ENCODE assay signal across 1 cellular context in the genomic region with DNA sequence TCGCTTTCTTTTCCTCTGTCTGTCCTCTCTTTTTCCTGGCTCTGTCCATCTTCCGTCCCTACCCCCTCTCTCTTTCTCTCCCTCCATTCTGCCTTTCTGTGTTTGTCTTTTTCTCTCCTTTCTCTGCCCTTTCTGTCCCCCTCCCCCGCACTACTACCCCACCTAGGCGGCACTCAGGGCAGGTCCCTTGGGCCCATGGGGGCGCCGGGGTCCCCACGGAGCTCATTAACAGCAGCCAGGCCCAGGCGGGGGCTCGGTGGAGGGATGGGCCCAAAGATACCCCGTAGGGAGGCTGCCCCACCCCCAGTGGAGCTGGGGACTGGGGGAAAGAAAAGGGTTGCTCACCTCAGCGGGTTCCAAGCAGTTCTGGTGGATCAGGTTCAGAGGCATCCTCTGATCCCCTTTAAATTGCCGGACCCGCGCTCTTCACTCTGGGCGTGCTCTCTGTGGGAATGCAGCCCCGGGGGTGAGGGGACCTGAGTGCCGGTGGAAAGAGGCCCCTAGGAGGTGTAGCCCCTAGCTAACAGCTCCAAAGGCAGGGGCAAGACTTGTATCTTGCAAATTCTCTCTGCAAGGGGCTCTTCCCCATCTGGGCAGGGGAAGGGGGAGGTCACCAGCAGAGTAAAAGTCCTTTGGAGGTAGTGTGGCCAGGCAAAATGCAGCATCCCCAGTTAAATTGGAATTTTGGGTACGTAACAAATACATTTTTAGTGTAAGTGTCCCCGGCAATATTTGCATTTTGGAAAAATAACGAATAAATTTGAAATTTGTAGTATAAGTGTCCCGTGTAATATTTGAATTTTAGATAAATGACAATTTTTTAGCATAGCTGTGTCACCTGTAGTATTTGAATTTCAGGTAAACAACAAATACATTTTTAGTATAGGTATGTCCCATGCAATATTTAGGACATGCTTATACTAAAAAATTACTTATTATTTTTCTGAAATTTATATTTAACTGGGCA.
TF ChIP-seq lines count a peak whose summit lies in the region.

No MANE protein-coding gene starts in this region.

TF ChIP-seq in H1, 55 proteins besides CTCF, POLR2A, EP300 and RAD21 (continues in another document):
- TF ChIP-seq BCL11A (IDR thresholded peaks at IDR 0.05; ENCODE audit: low read depth in 2 of 2, low read length in 2 of 2) (no peak), TEAD4 (IDR thresholded peaks at IDR 0.05; ENCODE audit: low read depth, low read length) (0 out of 2 replicates have a peak, but pooled peaks have one; percentile 9), SIRT6 (IDR thresholded peaks at IDR 0.05; ENCODE audit: low read length) (no peak), YY1 (IDR thresholded peaks at IDR 0.05; ENCODE audit: low read depth, low read length) (0 out of 2 replicates have a peak, but pooled peaks have one; percentile 4), FOSL1 (IDR thresholded peaks at IDR 0.05; ENCODE audit: insufficient read depth, low read depth, low read length) (no peak), POLR2AphosphoS5 (IDR thresholded peaks at IDR 0.05; ENCODE audit: low read depth, low read length) (no peak), CHD2 (IDR thresholded peaks at IDR 0.05; ENCODE audit: low read length) (no peak), SP1 (IDR thresholded peaks at IDR 0.05; ENCODE audit: low read depth, low read length) (no peak), HDAC6 (IDR thresholded peaks at IDR 0.05; ENCODE audit: low read depth, low read length) (no peak), NANOG (IDR thresholded peaks at IDR 0.05; ENCODE audit: insufficient read depth, low read depth, low read length, poor library complexity, severe bottlenecking) (no peak), GABPA (IDR thresholded peaks at IDR 0.05; ENCODE audit: borderline replicate concordance, insufficient read depth, low read length) (0 out of 2 replicates have a peak, but pooled peaks have one; percentile 8), KDM5A (IDR thresholded peaks at IDR 0.05; ENCODE audit: low read length) (no peak), ASH2L (IDR thresholded peaks at IDR 0.05; ENCODE audit: low read length) (peak; percentile 79), CBX8 (IDR thresholded peaks at IDR 0.05; ENCODE audit: borderline replicate concordance, low read depth, low read length) (no peak), GTF2F1 (IDR thresholded peaks at IDR 0.05; ENCODE audit: borderline replicate concordance, low read depth, low read length) (no peak), RXRA (IDR thresholded peaks at IDR 0.05; ENCODE audit: insufficient read depth, low read depth, low read length) (no peak), TAF7 (optimal IDR thresholded peaks at IDR 0.05; ENCODE audit: borderline replicate concordance, low read depth, low read length) (no peak), SAP30 (IDR thresholded peaks at IDR 0.05; ENCODE audit: insufficient read depth, insufficient replicate concordance, low read length) (no peak), NRF1 (IDR thresholded peaks at IDR 0.05; ENCODE audit: low read depth, low read length) (no peak), SUZ12 (IDR thresholded peaks at IDR 0.05; ENCODE audit: low read length) (no peak; the same call in 1 of the 2 replicates), SIN3A (conservative IDR thresholded peaks at IDR 0.05 in 1 of 2, IDR thresholded peaks at IDR 0.05 in 1 of 2; ENCODE audit: low read depth in 1 of 2, low read length in 2 of 2) (0 out of 4 replicates have a peak, but pooled peaks of 1 of the 2 experiments have one; percentile 21), JUN (IDR thresholded peaks at IDR 0.05; ENCODE audit: low read depth, low read length) (no peak), RFX5 (IDR thresholded peaks at IDR 0.05; ENCODE audit: borderline replicate concordance, low read depth, low read length) (no peak), SRF (IDR thresholded peaks at IDR 0.05; ENCODE audit: low read depth, low read length) (no peak), KDM1A (IDR thresholded peaks at IDR 0.05; ENCODE audit: borderline replicate concordance, low read length) (no peak), RBBP5 (IDR thresholded peaks at IDR 0.05; ENCODE audit: borderline replicate concordance, low read depth, low read length) (no peak; the same call in 1 of the 2 replicates), BACH1 (IDR thresholded peaks at IDR 0.05; ENCODE audit: low read length) (0 out of 2 replicates have a peak, but pooled peaks have one; percentile 6), RNF2 (IDR thresholded peaks at IDR 0.05; ENCODE audit: borderline replicate concordance, low read depth, low read length, missing control alignments, poor library complexity, severe bottlenecking) (peak; percentile 80), TAF1 (IDR thresholded peaks at IDR 0.05; ENCODE audit: low read depth, low read length) (no peak), JUND (IDR thresholded peaks at IDR 0.05; ENCODE audit: low read length) (no peak), MAFK (IDR thresholded peaks at IDR 0.05; ENCODE audit: low read depth, low read length) (no peak), CHD1 (IDR thresholded peaks at IDR 0.05; ENCODE audit: low read depth, low read length) (no peak), HDAC2 (IDR thresholded peaks at IDR 0.05; ENCODE audit: borderline replicate concordance in 1 of 2, low read depth in 2 of 2, low read length in 2 of 2) (peak in 1 of 2 experiments; percentile 37; a peak in 2 of 4 replicates), SP4 (IDR thresholded peaks at IDR 0.05; ENCODE audit: low read length) (no peak), PHF8 (conservative IDR thresholded peaks at IDR 0.05; ENCODE audit: low read depth, low read length) (no peak), TCF12 (IDR thresholded peaks at IDR 0.05; ENCODE audit: low read depth, low read length) (0 out of 2 replicates have a peak, but pooled peaks have one; percentile 20), SP2 (IDR thresholded peaks at IDR 0.05; ENCODE audit: low read length) (no peak), BRCA1 (IDR thresholded peaks at IDR 0.05; ENCODE audit: low read depth, low read length) (no peak), SIX5 (IDR thresholded peaks at IDR 0.05; ENCODE audit: low read depth, low read length) (no peak), ZNF274 (IDR thresholded peaks at IDR 0.05; ENCODE audit: borderline replicate concordance, extremely low read depth, low read length) (no peak), CBX5 (IDR thresholded peaks at IDR 0.05; ENCODE audit: low read depth, low read length) (no peak), POU5F1 (IDR thresholded peaks at IDR 0.05; ENCODE audit: low read depth, low read length) (no peak), CTBP2 (IDR thresholded peaks at IDR 0.05; ENCODE audit: borderline replicate concordance, insufficient read depth, insufficient read length, low read length) (peak; percentile 95), KDM4A (IDR thresholded peaks at IDR 0.05; ENCODE audit: low read depth, low read length, severe bottlenecking) (peak; percentile 46), TBP (IDR thresholded peaks at IDR 0.05; ENCODE audit: low read depth, low read length) (no peak), EGR1 (IDR thresholded peaks at IDR 0.05; ENCODE audit: borderline replicate concordance, low read depth, low read length) (no peak; the same call in 1 of the 2 replicates), CREB1 (IDR thresholded peaks at IDR 0.05) (no peak)
- TF ChIP-seq, protein P1, sequence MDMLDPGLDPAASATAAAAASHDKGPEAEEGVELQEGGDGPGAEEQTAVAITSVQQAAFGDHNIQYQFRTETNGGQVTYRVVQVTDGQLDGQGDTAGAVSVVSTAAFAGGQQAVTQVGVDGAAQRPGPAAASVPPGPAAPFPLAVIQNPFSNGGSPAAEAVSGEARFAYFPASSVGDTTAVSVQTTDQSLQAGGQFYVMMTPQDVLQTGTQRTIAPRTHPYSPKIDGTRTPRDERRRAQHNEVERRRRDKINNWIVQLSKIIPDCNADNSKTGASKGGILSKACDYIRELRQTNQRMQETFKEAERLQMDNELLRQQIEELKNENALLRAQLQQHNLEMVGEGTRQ (IDR thresholded peaks at IDR 0.05; ENCODE audit: low read length), result no peak
- TF ChIP-seq, protein P2, sequence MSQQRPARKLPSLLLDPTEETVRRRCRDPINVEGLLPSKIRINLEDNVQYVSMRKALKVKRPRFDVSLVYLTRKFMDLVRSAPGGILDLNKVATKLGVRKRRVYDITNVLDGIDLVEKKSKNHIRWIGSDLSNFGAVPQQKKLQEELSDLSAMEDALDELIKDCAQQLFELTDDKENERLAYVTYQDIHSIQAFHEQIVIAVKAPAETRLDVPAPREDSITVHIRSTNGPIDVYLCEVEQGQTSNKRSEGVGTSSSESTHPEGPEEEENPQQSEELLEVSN (IDR thresholded peaks at IDR 0.05), result no peak
- TF ChIP-seq, protein P3, sequence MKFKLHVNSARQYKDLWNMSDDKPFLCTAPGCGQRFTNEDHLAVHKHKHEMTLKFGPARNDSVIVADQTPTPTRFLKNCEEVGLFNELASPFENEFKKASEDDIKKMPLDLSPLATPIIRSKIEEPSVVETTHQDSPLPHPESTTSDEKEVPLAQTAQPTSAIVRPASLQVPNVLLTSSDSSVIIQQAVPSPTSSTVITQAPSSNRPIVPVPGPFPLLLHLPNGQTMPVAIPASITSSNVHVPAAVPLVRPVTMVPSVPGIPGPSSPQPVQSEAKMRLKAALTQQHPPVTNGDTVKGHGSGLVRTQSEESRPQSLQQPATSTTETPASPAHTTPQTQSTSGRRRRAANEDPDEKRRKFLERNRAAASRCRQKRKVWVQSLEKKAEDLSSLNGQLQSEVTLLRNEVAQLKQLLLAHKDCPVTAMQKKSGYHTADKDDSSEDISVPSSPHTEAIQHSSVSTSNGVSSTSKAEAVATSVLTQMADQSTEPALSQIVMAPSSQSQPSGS (IDR thresholded peaks at IDR 0.05; ENCODE audit: low read length), result no peak
- TF ChIP-seq, protein P4, sequence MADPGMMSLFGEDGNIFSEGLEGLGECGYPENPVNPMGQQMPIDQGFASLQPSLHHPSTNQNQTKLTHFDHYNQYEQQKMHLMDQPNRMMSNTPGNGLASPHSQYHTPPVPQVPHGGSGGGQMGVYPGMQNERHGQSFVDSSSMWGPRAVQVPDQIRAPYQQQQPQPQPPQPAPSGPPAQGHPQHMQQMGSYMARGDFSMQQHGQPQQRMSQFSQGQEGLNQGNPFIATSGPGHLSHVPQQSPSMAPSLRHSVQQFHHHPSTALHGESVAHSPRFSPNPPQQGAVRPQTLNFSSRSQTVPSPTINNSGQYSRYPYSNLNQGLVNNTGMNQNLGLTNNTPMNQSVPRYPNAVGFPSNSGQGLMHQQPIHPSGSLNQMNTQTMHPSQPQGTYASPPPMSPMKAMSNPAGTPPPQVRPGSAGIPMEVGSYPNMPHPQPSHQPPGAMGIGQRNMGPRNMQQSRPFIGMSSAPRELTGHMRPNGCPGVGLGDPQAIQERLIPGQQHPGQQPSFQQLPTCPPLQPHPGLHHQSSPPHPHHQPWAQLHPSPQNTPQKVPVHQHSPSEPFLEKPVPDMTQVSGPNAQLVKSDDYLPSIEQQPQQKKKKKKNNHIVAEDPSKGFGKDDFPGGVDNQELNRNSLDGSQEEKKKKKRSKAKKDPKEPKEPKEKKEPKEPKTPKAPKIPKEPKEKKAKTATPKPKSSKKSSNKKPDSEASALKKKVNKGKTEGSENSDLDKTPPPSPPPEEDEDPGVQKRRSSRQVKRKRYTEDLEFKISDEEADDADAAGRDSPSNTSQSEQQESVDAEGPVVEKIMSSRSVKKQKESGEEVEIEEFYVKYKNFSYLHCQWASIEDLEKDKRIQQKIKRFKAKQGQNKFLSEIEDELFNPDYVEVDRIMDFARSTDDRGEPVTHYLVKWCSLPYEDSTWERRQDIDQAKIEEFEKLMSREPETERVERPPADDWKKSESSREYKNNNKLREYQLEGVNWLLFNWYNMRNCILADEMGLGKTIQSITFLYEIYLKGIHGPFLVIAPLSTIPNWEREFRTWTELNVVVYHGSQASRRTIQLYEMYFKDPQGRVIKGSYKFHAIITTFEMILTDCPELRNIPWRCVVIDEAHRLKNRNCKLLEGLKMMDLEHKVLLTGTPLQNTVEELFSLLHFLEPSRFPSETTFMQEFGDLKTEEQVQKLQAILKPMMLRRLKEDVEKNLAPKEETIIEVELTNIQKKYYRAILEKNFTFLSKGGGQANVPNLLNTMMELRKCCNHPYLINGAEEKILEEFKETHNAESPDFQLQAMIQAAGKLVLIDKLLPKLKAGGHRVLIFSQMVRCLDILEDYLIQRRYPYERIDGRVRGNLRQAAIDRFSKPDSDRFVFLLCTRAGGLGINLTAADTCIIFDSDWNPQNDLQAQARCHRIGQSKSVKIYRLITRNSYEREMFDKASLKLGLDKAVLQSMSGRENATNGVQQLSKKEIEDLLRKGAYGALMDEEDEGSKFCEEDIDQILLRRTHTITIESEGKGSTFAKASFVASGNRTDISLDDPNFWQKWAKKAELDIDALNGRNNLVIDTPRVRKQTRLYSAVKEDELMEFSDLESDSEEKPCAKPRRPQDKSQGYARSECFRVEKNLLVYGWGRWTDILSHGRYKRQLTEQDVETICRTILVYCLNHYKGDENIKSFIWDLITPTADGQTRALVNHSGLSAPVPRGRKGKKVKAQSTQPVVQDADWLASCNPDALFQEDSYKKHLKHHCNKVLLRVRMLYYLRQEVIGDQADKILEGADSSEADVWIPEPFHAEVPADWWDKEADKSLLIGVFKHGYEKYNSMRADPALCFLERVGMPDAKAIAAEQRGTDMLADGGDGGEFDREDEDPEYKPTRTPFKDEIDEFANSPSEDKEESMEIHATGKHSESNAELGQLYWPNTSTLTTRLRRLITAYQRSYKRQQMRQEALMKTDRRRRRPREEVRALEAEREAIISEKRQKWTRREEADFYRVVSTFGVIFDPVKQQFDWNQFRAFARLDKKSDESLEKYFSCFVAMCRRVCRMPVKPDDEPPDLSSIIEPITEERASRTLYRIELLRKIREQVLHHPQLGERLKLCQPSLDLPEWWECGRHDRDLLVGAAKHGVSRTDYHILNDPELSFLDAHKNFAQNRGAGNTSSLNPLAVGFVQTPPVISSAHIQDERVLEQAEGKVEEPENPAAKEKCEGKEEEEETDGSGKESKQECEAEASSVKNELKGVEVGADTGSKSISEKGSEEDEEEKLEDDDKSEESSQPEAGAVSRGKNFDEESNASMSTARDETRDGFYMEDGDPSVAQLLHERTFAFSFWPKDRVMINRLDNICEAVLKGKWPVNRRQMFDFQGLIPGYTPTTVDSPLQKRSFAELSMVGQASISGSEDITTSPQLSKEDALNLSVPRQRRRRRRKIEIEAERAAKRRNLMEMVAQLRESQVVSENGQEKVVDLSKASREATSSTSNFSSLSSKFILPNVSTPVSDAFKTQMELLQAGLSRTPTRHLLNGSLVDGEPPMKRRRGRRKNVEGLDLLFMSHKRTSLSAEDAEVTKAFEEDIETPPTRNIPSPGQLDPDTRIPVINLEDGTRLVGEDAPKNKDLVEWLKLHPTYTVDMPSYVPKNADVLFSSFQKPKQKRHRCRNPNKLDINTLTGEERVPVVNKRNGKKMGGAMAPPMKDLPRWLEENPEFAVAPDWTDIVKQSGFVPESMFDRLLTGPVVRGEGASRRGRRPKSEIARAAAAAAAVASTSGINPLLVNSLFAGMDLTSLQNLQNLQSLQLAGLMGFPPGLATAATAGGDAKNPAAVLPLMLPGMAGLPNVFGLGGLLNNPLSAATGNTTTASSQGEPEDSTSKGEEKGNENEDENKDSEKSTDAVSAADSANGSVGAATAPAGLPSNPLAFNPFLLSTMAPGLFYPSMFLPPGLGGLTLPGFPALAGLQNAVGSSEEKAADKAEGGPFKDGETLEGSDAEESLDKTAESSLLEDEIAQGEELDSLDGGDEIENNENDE (IDR thresholded peaks at IDR 0.05; ENCODE audit: insufficient replicate concordance, low read length), result no peak
- TF ChIP-seq, protein P5, sequence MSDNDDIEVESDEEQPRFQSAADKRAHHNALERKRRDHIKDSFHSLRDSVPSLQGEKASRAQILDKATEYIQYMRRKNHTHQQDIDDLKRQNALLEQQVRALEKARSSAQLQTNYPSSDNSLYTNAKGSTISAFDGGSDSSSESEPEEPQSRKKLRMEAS (IDR thresholded peaks at IDR 0.05), result no peak
- TF ChIP-seq, protein P6, sequence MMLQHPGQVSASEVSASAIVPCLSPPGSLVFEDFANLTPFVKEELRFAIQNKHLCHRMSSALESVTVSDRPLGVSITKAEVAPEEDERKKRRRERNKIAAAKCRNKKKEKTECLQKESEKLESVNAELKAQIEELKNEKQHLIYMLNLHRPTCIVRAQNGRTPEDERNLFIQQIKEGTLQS (IDR thresholded peaks at IDR 0.05; ENCODE audit: insufficient read depth, low read depth, low read length), result no peak
